In the genomic region with DNA sequence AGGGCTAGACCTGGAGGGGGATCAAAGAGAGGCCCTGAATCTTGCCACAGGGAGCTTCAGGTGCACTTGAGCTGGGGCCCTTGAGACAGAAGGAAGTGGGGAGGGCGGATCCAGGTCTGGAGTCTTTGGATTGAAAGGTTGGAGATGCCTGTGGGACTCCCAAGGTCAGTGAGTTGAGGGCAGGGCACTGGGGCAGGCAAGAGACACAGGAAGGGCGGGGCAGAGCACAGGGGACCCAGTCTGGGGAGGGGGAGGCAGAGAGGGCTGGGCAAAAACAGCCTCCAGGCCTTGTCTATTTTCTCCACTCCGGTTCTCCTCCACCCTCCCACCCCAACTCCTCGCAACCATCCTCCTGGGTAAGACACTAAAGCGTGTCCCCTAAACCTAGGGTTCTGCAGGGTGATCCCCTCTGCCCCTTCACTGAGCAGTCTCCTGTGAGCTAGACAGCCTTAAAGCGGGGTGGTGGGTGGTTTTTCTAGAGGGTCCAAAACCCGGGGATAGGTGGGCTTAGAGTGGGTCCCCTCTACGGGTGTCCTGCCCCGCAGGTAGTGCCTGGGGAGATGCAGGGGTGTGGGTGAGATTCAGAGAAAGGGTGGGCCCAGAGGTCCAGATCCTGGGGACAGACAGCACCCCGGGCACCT, we compare ENCODE assay signal across 8 cellular contexts. TPM values are rescaled to one million over a fixed set of nuclear protein-coding genes. Genes with fewer than 3 reads are reported as not detected.
DNase-seq lines count a peak whose midpoint lies in the region; ATAC-seq, FAIRE-seq and TF ChIP-seq lines count a peak whose summit lies in the region.

No MANE protein-coding gene starts in this region.

- peak; percentile 31 for FAIRE-seq in endothelial cell of umbilical vein (lab: Jason Lieb, UNC)

- no peak for ATAC-seq in HG03045 (IDR thresholded peaks at IDR 0.05; ENCODE audit: unreplicated experiment)
- ATAC-seq in left lobe of liver, result no peak

- H3K18ac ChIP-seq in neuronal stem cell (ENCODE audit: low read length), result peak overlapping the region; percentile 97

- H3K9me1 ChIP-seq in endothelial cell of umbilical vein (replicated peaks; ENCODE audit: control insufficient read depth, extremely low read depth, insufficient read depth, low read length), result no peaks in the 10 kb centered on the region

- H4K20me1 ChIP-seq in OCI-LY3 (ENCODE audit: insufficient read depth, low read length) (peaks cover 18% of the 10 kb centered on the region), endothelial cell of umbilical vein (replicated peaks; ENCODE audit: control insufficient read depth, extremely low read depth, insufficient read depth, low read length) (no peaks in the 10 kb centered on the region)

- POLR2A ChIA-PET in endothelial cell of umbilical vein (lab: Charles Lee), result interaction anchor here (0.6 kb wide), 1 partner anchor 20 kb away, joined by 3 read pairs; no protein-coding TSS in a partner anchor

- dilution Hi-C loops in endothelial cell of umbilical vein (cut with MboI; ENCODE audit: extremely low pct_ligation_motif_present, low sequenced_read_pairs), result no loop called here

- H4K8ac ChIP-seq in neuronal stem cell (ENCODE audit: low read depth, low read length), result no peak overlapping the region

- peak overlapping the region; percentile 77 for H2BK5ac ChIP-seq in neuronal stem cell (ENCODE audit: low read length)

- H2BK12ac ChIP-seq in neuronal stem cell (ENCODE audit: low read length), result no peak overlapping the region

- H3K9me3 ChIP-seq in OCI-LY3 (ENCODE audit: insufficient read depth, low read length) (peaks cover 12% of the 10 kb centered on the region; the same call in 1 of the 2 replicates), endothelial cell of umbilical vein (replicated peaks; ENCODE audit: control insufficient read depth, insufficient read depth, low read length) (no peaks in the 10 kb centered on the region), neuronal stem cell (replicated peaks in 1 of 2; ENCODE audit: control insufficient read depth in 2 of 2, insufficient read depth in 1 of 2, low read depth in 1 of 2, low read length in 2 of 2) (peaks cover 5 to 17% of the 10 kb centered on the region in 2 donors)

- DNase-seq in COLO668 (lab: John Stamatoyannopoulos, UW; ENCODE audit: unreplicated experiment) (peak; percentile 60), endothelial cell of umbilical vein (ENCODE audit: low read depth, low spot score) (no peak), neuronal stem cell (ENCODE audit: low spot score) (no peak), NCI-H146 treated with DMSO at 0.1 percent for 48 hours (lab: John Stamatoyannopoulos, UW; ENCODE audit: unreplicated experiment) (no peak), GF-D8 (lab: John Stamatoyannopoulos, UW) (no peak), left lobe of liver (ENCODE audit: low spot score) (no peak)

- H2AK5ac ChIP-seq in neuronal stem cell (ENCODE audit: low read depth, low read length), result peak overlapping the region; percentile 95

- CTCF ChIA-PET in endothelial cell of umbilical vein (lab: Charles Lee), result interaction anchor here (2.1 kb wide), 1 partner anchor 12 kb away, joined by 11 read pairs; no protein-coding TSS in a partner anchor

- peak overlapping the region; percentile 78 for H3K4me3 ChIP-seq in OCI-LY3 (ENCODE audit: low read length)
- H3K4me3 ChIP-seq in endothelial cell of umbilical vein (replicated peaks in 1 of 3; ENCODE audit: insufficient read depth in 1 of 3, low read depth in 1 of 3, low read length in 3 of 3), result peak overlapping the region in 2 of 3 experiments; percentile 23 to 56
- peak overlapping the region; percentile 73 to 88 for H3K4me3 ChIP-seq in neuronal stem cell (ENCODE audit: low read length in 2 of 2)

- no TSS peak for BruUV-seq in endothelial cell of umbilical vein (replicated peaks; lab: Mats Ljungman, UMichigan)

- H3K27ac ChIP-seq in OCI-LY3 (ENCODE audit: low read length) (no peak overlapping the region), endothelial cell of umbilical vein (ENCODE audit: insufficient read depth, low read depth, low read length) (no peak overlapping the region), neuronal stem cell (replicated peaks; ENCODE audit: low read length) (no peak overlapping the region)

- peak overlapping the region; percentile 68 for H3K23ac ChIP-seq in neuronal stem cell (ENCODE audit: low read depth, low read length, poor library complexity)

- H3K79me1 ChIP-seq in neuronal stem cell (ENCODE audit: low read depth, low read length), result peaks cover 7% of the 10 kb centered on the region

- peak overlapping the region; percentile 58 for H3K9ac ChIP-seq in OCI-LY3 (ENCODE audit: low read length)
- no peak overlapping the region for H3K9ac ChIP-seq in endothelial cell of umbilical vein (replicated peaks; ENCODE audit: extremely low read depth, insufficient read depth, low read length)
- H3K9ac ChIP-seq in neuronal stem cell (ENCODE audit: low read depth, low read length, poor library complexity), result peak overlapping the region; percentile 88

- H3K4ac ChIP-seq in neuronal stem cell (ENCODE audit: low read length), result peak overlapping the region; percentile 41

- peak overlapping the region; percentile 76 for H3K4me2 ChIP-seq in OCI-LY3 (ENCODE audit: low read length)
- peak overlapping the region; percentile 30 for H3K4me2 ChIP-seq in endothelial cell of umbilical vein (ENCODE audit: insufficient read depth, low read length)
- peak overlapping the region; percentile 87 for H3K4me2 ChIP-seq in neuronal stem cell (ENCODE audit: insufficient read depth, low read length, poor library complexity, severe bottlenecking)

- peaks cover 36% of the 10 kb centered on the region for H3K79me2 ChIP-seq in OCI-LY3 (ENCODE audit: low read length)
- no peaks in the 10 kb centered on the region for H3K79me2 ChIP-seq in endothelial cell of umbilical vein (ENCODE audit: control insufficient read depth, insufficient read depth, low read length)

- peak overlapping the region; percentile 51 for H2BK120ac ChIP-seq in neuronal stem cell (ENCODE audit: low read depth, low read length)

- peak overlapping the region; percentile 58 for H3K14ac ChIP-seq in neuronal stem cell (ENCODE audit: low read length)

- peaks cover 21% of the 10 kb centered on the region for H3K4me1 ChIP-seq in OCI-LY3 (ENCODE audit: low read length)
- peaks cover 19% of the 10 kb centered on the region for H3K4me1 ChIP-seq in endothelial cell of umbilical vein (ENCODE audit: control insufficient read depth, extremely low read depth, insufficient read depth, low read length)
- H3K4me1 ChIP-seq in neuronal stem cell (ENCODE audit: control insufficient read depth in 2 of 2, insufficient read depth in 1 of 2, low read depth in 1 of 2, low read length in 2 of 2), result peaks cover 17 to 21% of the 10 kb centered on the region in 2 donors

- no peak for TF ChIP-seq POLR2A in endothelial cell of umbilical vein (IDR thresholded peaks at IDR 0.05; ENCODE audit: low read depth, low read length)

- H2AFZ ChIP-seq in OCI-LY3 (ENCODE audit: low read depth, low read length) (peak overlapping the region; percentile 43; the same call in 1 of the 2 replicates), endothelial cell of umbilical vein (ENCODE audit: low read depth, low read length) (peak overlapping the region; percentile 87), neuronal stem cell (ENCODE audit: low read length) (peak overlapping the region; percentile 84)

- peak overlapping the region; percentile 15 for H2BK15ac ChIP-seq in neuronal stem cell (ENCODE audit: low read length)

- no CpG with 5 or more reads among the region's 10 CpGs for WGBS in neuronal stem cell (ENCODE audit: extremely low coverage in 2 of 2, insufficient read length in 2 of 2, insufficient replicate concordance in 1 of 2), 2 donors

- no peak overlapping the region for H4K91ac ChIP-seq in neuronal stem cell (ENCODE audit: low read depth, low read length, poor library complexity)

- intact Hi-C loops in endothelial cell of umbilical vein (cut with micrococcal nuclease), result no loop called here

- H3K36me3 ChIP-seq in OCI-LY3 (replicated peaks; ENCODE audit: low read depth, low read length) (peaks cover under 1% of the 10 kb centered on the region), endothelial cell of umbilical vein (ENCODE audit: control insufficient read depth in 2 of 2, extremely low read depth in 1 of 2, insufficient read depth in 2 of 2, low read length in 2 of 2) (no peaks in the 10 kb centered on the region), neuronal stem cell (replicated peaks in 1 of 2; ENCODE audit: control insufficient read depth in 2 of 2, insufficient read depth in 2 of 2, low read length in 2 of 2) (no peaks in the 10 kb centered on the region)

- TF ChIP-seq CTCF in OCI-LY3 (IDR thresholded peaks at IDR 0.05; ENCODE audit: low read depth, low read length) (no peak), endothelial cell of umbilical vein (IDR thresholded peaks at IDR 0.05; ENCODE audit: extremely low read depth in 1 of 2, insufficient read depth in 1 of 2, low read depth in 1 of 2, low read length in 2 of 2) (no peak)

- H3K27me3 ChIP-seq in OCI-LY3 (ENCODE audit: low read depth, low read length) (no peaks in the 10 kb centered on the region), endothelial cell of umbilical vein (ENCODE audit: control insufficient read depth in 2 of 2, insufficient read depth in 2 of 2, low read length in 2 of 2) (no peaks in the 10 kb centered on the region), neuronal stem cell (ENCODE audit: control insufficient read depth in 3 of 3, insufficient read depth in 3 of 3, low read depth in 1 of 3, low read length in 3 of 3) (peaks cover 0 to 29% (median 18%) of the 10 kb centered on the region in 3 experiments)

RNA-seq across cellular contexts. Expression of a gene that starts 38.6 kb away (rescaled TPM):
- total RNA-seq in endothelial cell of umbilical vein (2.1 and 3.7 TPM in 2 replicates), left lobe of liver (8.4 TPM)
- polyA plus RNA-seq in endothelial cell of umbilical vein, result 5.4 and 5.7 TPM in 2 replicates
- 3.0 and 3.6 TPM in 2 replicates for polyA plus RNA-seq in endothelial cell of umbilical vein (2011; cell fraction: cytosol; rRNA removed)
- polyA plus RNA-seq in endothelial cell of umbilical vein (2011; cell fraction: nucleus; rRNA removed), result 5.5 and 6.0 TPM in 2 replicates
- polyA plus RNA-seq in endothelial cell of umbilical vein (2012), result 2.2 and 7.6 TPM in 2 replicates
- 9.8 and 15.1 TPM in 2 replicates for polyA minus RNA-seq in endothelial cell of umbilical vein
- polyA minus RNA-seq in endothelial cell of umbilical vein (2011; cell fraction: cytosol; rRNA and poly(A)+ RNA removed), result 13.2 TPM
- polyA minus RNA-seq in endothelial cell of umbilical vein (2011; cell fraction: nucleus; rRNA and poly(A)+ RNA removed), result 9.8 and 15.1 TPM in 2 replicates
- 6.6 TPM for polyA plus RNA-seq in neuronal stem cell (2013, experiment 1 of 2)
- 7.3 TPM for polyA plus RNA-seq in neuronal stem cell (2013, experiment 2 of 2)

RNA-seq across cellular contexts. Expression of a gene that starts 44.2 kb away (rescaled TPM):
- total RNA-seq in endothelial cell of umbilical vein (14.8 and 17.3 TPM in 2 replicates), left lobe of liver (42.5 TPM)
- polyA plus RNA-seq in endothelial cell of umbilical vein, result 5.9 and 7.1 TPM in 2 replicates
- 5.2 and 7.8 TPM in 2 replicates for polyA plus RNA-seq in endothelial cell of umbilical vein (2011; cell fraction: cytosol; rRNA removed)
- 12.6 and 22.0 TPM in 2 replicates for polyA plus RNA-seq in endothelial cell of umbilical vein (2011; cell fraction: nucleus; rRNA removed)
- 6.1 and 12.4 TPM in 2 replicates for polyA plus RNA-seq in endothelial cell of umbilical vein (2012)
- polyA minus RNA-seq in endothelial cell of umbilical vein, result 13.8 and 35.4 TPM in 2 replicates
- 7.1 TPM for polyA minus RNA-seq in endothelial cell of umbilical vein (2011; cell fraction: cytosol; rRNA and poly(A)+ RNA removed)
- polyA minus RNA-seq in endothelial cell of umbilical vein (2011; cell fraction: nucleus; rRNA and poly(A)+ RNA removed), result 9.3 and 14.8 TPM in 2 replicates
- polyA plus RNA-seq in neuronal stem cell (2013, experiment 1 of 2), result 13.1 TPM
- polyA plus RNA-seq in neuronal stem cell (2013, experiment 2 of 2), result 11.3 TPM

Comparison
In these comparisons a context has a peak if more than half of its experiments do, and no peak if none do; other contexts are left out.
1. H3K4me2 ChIP-seq: peak in every context shown above with its lines; median percentile 87 in neuronal stem cell; 76 in OCI-LY3; 30 in endothelial cell of umbilical vein.